Comparison of ENCODE assay signal across 15 cellular contexts in the genomic region with DNA sequence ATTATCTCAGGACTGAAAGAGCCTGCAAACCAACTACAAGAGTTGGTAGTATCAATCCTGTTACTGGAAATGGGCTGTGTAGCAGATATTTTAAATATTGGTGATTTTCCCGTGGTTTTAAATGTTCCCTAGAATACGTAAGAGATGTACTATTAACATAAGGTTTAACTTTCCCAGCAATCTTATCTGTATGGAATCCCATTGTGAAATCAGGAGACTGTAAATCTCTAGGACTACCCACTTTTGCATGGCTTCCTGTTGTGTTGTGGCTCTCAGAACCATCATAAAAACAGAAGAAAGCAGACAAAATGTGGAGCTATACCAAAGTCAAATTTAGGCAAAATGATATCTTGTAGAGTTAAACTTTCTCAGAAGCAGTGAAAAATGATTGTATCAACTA.
DNase-seq lines count a peak whose midpoint lies in the region; ATAC-seq and TF ChIP-seq lines count a peak whose summit lies in the region.
"Had no signal": no experiment of that assay in that cellular context is flagged by ENCODE, and none has a peak within 500 bp of the region (broad histone marks: within the 10 kb centered on the region; RNA-seq: fewer than 3 reads in every experiment).

No MANE protein-coding gene starts in this region.

- H3K9me3 ChIP-seq in adipocyte (ENCODE audit: control insufficient read depth, low read length) (no peaks in the 10 kb centered on the region), mesenchymal stem cell (ENCODE audit: control insufficient read depth, low read length) (no peaks in the 10 kb centered on the region)
- H3K9me3 ChIP-seq: A549, HAP-1 had no signal

- ATAC-seq in GM23338 (no peak), HG03097 (IDR thresholded peaks at IDR 0.05; ENCODE audit: low FRiP score, unreplicated experiment) (no peak)
- ATAC-seq: A549 had no signal

- no peak overlapping the region for H4K8ac ChIP-seq in mesenchymal stem cell (ENCODE audit: low read length)

- no peaks in the 10 kb centered on the region for H3K9me3 Mint-ChIP-seq in GM23338

- H3K4me1 ChIP-seq in GM23338 (ENCODE audit: insufficient read depth) (peaks cover 26% of the 10 kb centered on the region), adipocyte (ENCODE audit: control insufficient read depth, insufficient read depth, low read length) (peaks cover 14% of the 10 kb centered on the region), mesenchymal stem cell (ENCODE audit: control insufficient read depth, insufficient read depth, low read depth, low read length) (no peaks in the 10 kb centered on the region)
- H3K4me1 ChIP-seq: A549, HAP-1 had no signal

- H3K27me3 ChIP-seq in GM23338 (ENCODE audit: insufficient read depth) (no peaks in the 10 kb centered on the region), adipocyte (replicated peaks; ENCODE audit: control insufficient read depth, insufficient read depth, low read length) (no peaks in the 10 kb centered on the region), mesenchymal stem cell (ENCODE audit: control insufficient read depth in 1 of 2, insufficient read depth in 1 of 2, low read length in 2 of 2) (no peaks in the 10 kb centered on the region)

- no peak overlapping the region for H2AK5ac ChIP-seq in mesenchymal stem cell (ENCODE audit: low read length, severe bottlenecking)

- no peaks in the 10 kb centered on the region for H3K27me3 Mint-ChIP-seq in GM23338 (ENCODE audit: insufficient read depth, low read depth, poor library complexity)
- H3K27me3 Mint-ChIP-seq: CD4-positive, alpha-beta T cell had no signal

- H3K23ac ChIP-seq in mesenchymal stem cell (ENCODE audit: low read length in 2 of 2): no peak overlapping the region

- no peaks in the 10 kb centered on the region for H3K36me3 Mint-ChIP-seq in GM23338 (ENCODE audit: low read depth)

- H2BK12ac ChIP-seq in mesenchymal stem cell (ENCODE audit: low read length in 2 of 2): no peak overlapping the region

- no peak overlapping the region for H3K18ac ChIP-seq in mesenchymal stem cell (ENCODE audit: low read depth in 1 of 2, low read length in 2 of 2)

- no peaks in the 10 kb centered on the region for H4K20me1 ChIP-seq in GM23338 (replicated peaks; ENCODE audit: insufficient read depth)

- H2BK15ac ChIP-seq in mesenchymal stem cell (ENCODE audit: low read depth, poor library complexity, severe bottlenecking): no peak overlapping the region

- peaks cover 12% of the 10 kb centered on the region for H3K4me1 Mint-ChIP-seq in GM23338

- no peak for DNase-seq in GM23338 (ENCODE audit: low spot score)
- peak; percentile 8 for DNase-seq in adipocyte (ENCODE audit: low read depth)
- DNase-seq in fibroblast of pulmonary artery (ENCODE audit: low read depth): peak; percentile 21
- DNase-seq in mesenchymal stem cell: peak; percentile 74
- no peak for DNase-seq in middle frontal gyrus (ENCODE audit: extremely low spot score, low spot score)
- DNase-seq in NCI-H128 (lab: John Stamatoyannopoulos, UW; ENCODE audit: unreplicated experiment): no peak
- DNase-seq: AML-193; CD4-positive, alpha-beta T cell; DMS79 treated with DMSO at 0.1 percent for 48 hours; GF-D8 had no signal

- no peak overlapping the region for H3K9ac ChIP-seq in adipocyte (ENCODE audit: low read length)
- H3K9ac ChIP-seq in mesenchymal stem cell (ENCODE audit: low read length): no peak overlapping the region

- H3K79me1 ChIP-seq in mesenchymal stem cell (replicated peaks; ENCODE audit: low read length, poor library complexity, severe bottlenecking): no peaks in the 10 kb centered on the region

- no peak for TF ChIP-seq CTCF in GM23338 (conservative IDR thresholded peaks at IDR 0.05; ENCODE audit: low read depth in 2 of 2)
- no peak for TF ChIP-seq CTCF in fibroblast of pulmonary artery (IDR thresholded peaks at IDR 0.05; ENCODE audit: low read length, missing control alignments)

- H3K9me2 ChIP-seq in GM23338 (ENCODE audit: insufficient read depth): no peaks in the 10 kb centered on the region

- WGBS in mesenchymal stem cell: no CpG with 5 or more reads among the region's 2 CpGs

- H3K4me3 ChIP-seq in GM23338: no peak overlapping the region
- no peak overlapping the region for H3K4me3 ChIP-seq in adipocyte (ENCODE audit: low read length)
- H3K4me3 ChIP-seq in fibroblast of pulmonary artery (replicated peaks; ENCODE audit: low read depth, low read length): no peak overlapping the region
- no peak overlapping the region for H3K4me3 ChIP-seq in mesenchymal stem cell (ENCODE audit: insufficient read depth in 1 of 2, low read depth in 1 of 2, low read length in 2 of 2)
- H3K4me3 ChIP-seq: A549, HAP-1 had no signal

- no peaks in the 10 kb centered on the region for H3K79me2 ChIP-seq in GM23338 (replicated peaks; ENCODE audit: insufficient read depth)

- H3K14ac ChIP-seq in mesenchymal stem cell (ENCODE audit: low read length in 2 of 2): no peak overlapping the region

- H3K27ac ChIP-seq in GM23338 (ENCODE audit: low read depth) (no peak overlapping the region), mesenchymal stem cell (ENCODE audit: low read length, poor library complexity, severe bottlenecking) (no peak overlapping the region)
- H3K27ac ChIP-seq: 22Rv1, A549, C4-2B had no signal

- H3K4me3 Mint-ChIP-seq in GM23338: no peak overlapping the region
- H3K4me3 Mint-ChIP-seq: CD4-positive, alpha-beta T cell had no signal

- no peak overlapping the region for H4K91ac ChIP-seq in mesenchymal stem cell (ENCODE audit: low read length)

- no peak overlapping the region for H2BK120ac ChIP-seq in mesenchymal stem cell (ENCODE audit: low read depth, low read length)

- no peaks in the 10 kb centered on the region for H3K36me3 ChIP-seq in GM23338 (ENCODE audit: insufficient read depth)
- no peaks in the 10 kb centered on the region for H3K36me3 ChIP-seq in adipocyte (ENCODE audit: control insufficient read depth, insufficient read depth, low read length, severe bottlenecking)
- no peaks in the 10 kb centered on the region for H3K36me3 ChIP-seq in mesenchymal stem cell (ENCODE audit: control insufficient read depth in 1 of 2, insufficient read depth in 2 of 2, low read depth in 1 of 2, low read length in 2 of 2)
- H3K36me3 ChIP-seq: HAP-1 had no signal

- no peak overlapping the region for H3K4me2 ChIP-seq in GM23338
- no peak overlapping the region for H3K4me2 ChIP-seq in mesenchymal stem cell (ENCODE audit: low read length, poor library complexity, severe bottlenecking)
- H3K4me2 ChIP-seq: A549 had no signal

- no peak overlapping the region for H3K4ac ChIP-seq in mesenchymal stem cell (ENCODE audit: low read depth in 1 of 2, low read length in 2 of 2)

- H3F3A ChIP-seq in GM23338 (replicated peaks; ENCODE audit: low read depth): no peaks in the 10 kb centered on the region

- H3K27ac Mint-ChIP-seq in GM23338: no peak overlapping the region
- H3K27ac Mint-ChIP-seq: CD4-positive, alpha-beta T cell had no signal

- H2AFZ ChIP-seq in GM23338 (0 out of 2 replicates have a peak overlapping the region, but pooled peaks have one; percentile 11), mesenchymal stem cell (ENCODE audit: low read depth, low read length) (no peak overlapping the region)

- H2BK5ac ChIP-seq in mesenchymal stem cell (ENCODE audit: low read depth, low read length, poor library complexity, severe bottlenecking): no peak overlapping the region

TF ChIP-seq in GM23338, 12 proteins besides CTCF, POLR2A, EP300 and RAD21 (continues in another document):
- TF ChIP-seq EZH2phosphoT487 (IDR thresholded peaks at IDR 0.05; ENCODE audit: unreplicated experiment): no peak
- TF ChIP-seq, protein P1, sequence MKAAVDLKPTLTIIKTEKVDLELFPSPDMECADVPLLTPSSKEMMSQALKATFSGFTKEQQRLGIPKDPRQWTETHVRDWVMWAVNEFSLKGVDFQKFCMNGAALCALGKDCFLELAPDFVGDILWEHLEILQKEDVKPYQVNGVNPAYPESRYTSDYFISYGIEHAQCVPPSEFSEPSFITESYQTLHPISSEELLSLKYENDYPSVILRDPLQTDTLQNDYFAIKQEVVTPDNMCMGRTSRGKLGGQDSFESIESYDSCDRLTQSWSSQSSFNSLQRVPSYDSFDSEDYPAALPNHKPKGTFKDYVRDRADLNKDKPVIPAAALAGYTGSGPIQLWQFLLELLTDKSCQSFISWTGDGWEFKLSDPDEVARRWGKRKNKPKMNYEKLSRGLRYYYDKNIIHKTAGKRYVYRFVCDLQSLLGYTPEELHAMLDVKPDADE (IDR thresholded peaks at IDR 0.05): no peak

Comparison
In these comparisons a context has a peak if more than half of its experiments do, and no peak if none do; other contexts are left out.
1. DNase-seq: peak in adipocyte (single experiment), fibroblast of pulmonary artery (single experiment) and mesenchymal stem cell (single experiment); none in GM23338 (single experiment), middle frontal gyrus (single experiment) and NCI-H128 (single experiment).